ENCODE assay signal across 30 cellular contexts in the genomic region with DNA sequence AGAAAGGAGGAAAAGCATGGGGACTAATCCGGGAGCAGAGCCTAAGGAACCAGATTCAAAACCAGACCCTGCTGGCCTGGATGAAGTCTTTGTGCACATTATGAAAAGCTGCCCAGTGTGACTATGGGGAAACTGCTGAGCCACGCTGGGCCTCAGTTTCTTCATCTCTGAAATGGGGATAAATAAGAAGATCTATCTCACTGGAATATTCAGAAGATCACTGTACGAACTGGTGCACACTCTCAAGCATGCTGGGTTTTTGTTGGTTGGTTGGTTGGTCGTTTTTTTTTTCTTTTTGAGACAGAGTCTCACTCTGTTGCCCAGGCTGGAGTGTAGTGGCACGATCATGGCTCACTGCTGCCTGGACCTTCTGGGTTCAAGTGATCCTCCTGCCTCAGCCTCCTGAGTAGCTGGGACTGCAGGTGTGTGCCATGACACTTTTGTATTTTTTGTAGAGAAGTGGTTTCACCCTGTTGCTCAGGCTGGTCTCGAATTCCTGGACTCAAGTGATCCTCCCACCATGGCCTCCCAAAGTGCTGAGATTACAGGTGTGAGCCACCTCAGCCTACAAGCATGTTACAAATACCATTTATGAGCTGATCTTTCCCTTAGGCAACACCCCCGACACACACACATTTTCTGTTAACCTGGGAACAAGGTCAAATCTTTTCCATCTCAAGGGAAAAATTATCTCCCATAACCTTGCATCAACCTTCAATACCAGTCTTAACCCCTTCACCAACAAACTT.
"Had no signal": no experiment of that assay in that cellular context is flagged by ENCODE, and none has a peak within 500 bp of the region (broad histone marks: within the 10 kb centered on the region; RNA-seq: fewer than 3 reads in every experiment).

No MANE protein-coding gene starts in this region.

- H3K4me3 Mint-ChIP-seq: activated CD8-positive, alpha-beta T cell treated with anti-CD3 and anti-CD28 coated beads for 36 hours; activated naive CD8-positive, alpha-beta T cell; activated T-cell treated with anti-CD3 and anti-CD28 coated beads, Interleukin-2, amount 50 U/mL, for 4 hours; activated T-helper 17 cell treated with anti-CD3 and anti-CD28 coated beads, Interleukin-2, amount 50 U/mL, for 72 hours; central memory CD8-positive, alpha-beta T cell; dendritic cell treated with granulocyte-macrophage colony-stimulating factor and Interleukin-4, amounts not matched to agents 40 ng/mL and 50 ng/mL, for 4 days had no signal

- DNase-seq: activated CD4-positive, alpha-beta T cell treated with anti-CD3 and anti-CD28 coated beads for 48 hours; activated CD4-positive, alpha-beta T cell treated with anti-CD3 and anti-CD28 coated beads, Interleukin-2, amount 50 U/mL, for 1 hour; activated CD4-positive, alpha-beta T cell treated with anti-CD3 and anti-CD28 coated beads, Interleukin-2, amount 50 U/mL, for 48 hours; activated CD8-positive, alpha-beta memory T cell treated with anti-CD3 and anti-CD28 coated beads for 24 hours; activated CD8-positive, alpha-beta T cell treated with anti-CD3 and anti-CD28 coated beads for 36 hours; activated effector memory CD4-positive, alpha-beta T cell treated with Interleukin-2 at 50 U/mL for 16 hours; activated gamma-delta T cell treated with Interleukin-2 at 50 U/mL for 16 hours; activated naive CD4-positive, alpha-beta T cell treated with anti-CD3 and anti-CD28 coated beads, Interleukin-2, amount 50 U/mL, for 16 hours; activated naive CD4-positive, alpha-beta T cell treated with Interleukin-2 at 50 U/mL for 16 hours; activated T-cell treated with anti-CD3 and anti-CD28 coated beads, Interleukin-2, amount 50 U/mL, for 4 hours; amniotic stem cell; anterior cingulate cortex; brain microvascular endothelial cell; dorsolateral prefrontal cortex; effector memory CD4-positive, alpha-beta T cell; erythroblast; foreskin keratinocyte; gastrocnemius medialis; glutamatergic neuron; heart left ventricle; T-helper 2 cell had no signal

- H3K36me3 Mint-ChIP-seq: activated naive CD8-positive, alpha-beta T cell had no signal

- H3K27ac ChIP-seq: brain microvascular endothelial cell, coronary artery, dorsolateral prefrontal cortex, esophagus muscularis mucosa, foreskin keratinocyte, gastrocnemius medialis, heart left ventricle had no signal

- ATAC-seq: activated CD4-positive, CD25-positive, alpha-beta regulatory T cell treated with anti-CD3 and anti-CD28 coated beads, Interleukin-2, amount 50 U/mL, for 24 hours; activated CD8-positive, alpha-beta T cell treated with anti-CD3 and anti-CD28 coated beads for 36 hours; activated T-cell treated with anti-CD3 and anti-CD28 coated beads, Interleukin-2, amount 50 U/mL, for 4 hours; activated T-helper 17 cell treated with anti-CD3 and anti-CD28 coated beads, Interleukin-2, amount 50 U/mL, for 72 hours; foreskin keratinocyte; gastrocnemius medialis had no signal

- H3K4me3 ChIP-seq: coronary artery, dorsolateral prefrontal cortex, esophagus muscularis mucosa, gastrocnemius medialis, heart left ventricle had no signal

- H3K27me3 ChIP-seq: brain microvascular endothelial cell, dorsolateral prefrontal cortex, esophagus muscularis mucosa, gastrocnemius medialis, heart left ventricle had no signal

- H3K4me1 Mint-ChIP-seq: activated T-helper 17 cell treated with anti-CD3 and anti-CD28 coated beads, Interleukin-2, amount 50 U/mL, for 72 hours; central memory CD8-positive, alpha-beta T cell had no signal

- H3K9me3 Mint-ChIP-seq: activated CD8-positive, alpha-beta T cell treated with anti-CD3 and anti-CD28 coated beads for 36 hours; activated T-cell treated with anti-CD3 and anti-CD28 coated beads, Interleukin-2, amount 50 U/mL, for 4 hours; activated T-helper 17 cell treated with anti-CD3 and anti-CD28 coated beads, Interleukin-2, amount 50 U/mL, for 72 hours; central memory CD8-positive, alpha-beta T cell; dendritic cell treated with granulocyte-macrophage colony-stimulating factor and Interleukin-4, amounts not matched to agents 40 ng/mL and 50 ng/mL, for 4 days had no signal

- H3K27ac Mint-ChIP-seq: activated CD8-positive, alpha-beta T cell treated with anti-CD3 and anti-CD28 coated beads for 36 hours; activated naive CD8-positive, alpha-beta T cell; activated T-helper 17 cell treated with anti-CD3 and anti-CD28 coated beads, Interleukin-2, amount 50 U/mL, for 72 hours; dendritic cell treated with granulocyte-macrophage colony-stimulating factor and Interleukin-4, amounts not matched to agents 40 ng/mL and 50 ng/mL, for 4 days had no signal

- H3K36me3 ChIP-seq: brain microvascular endothelial cell, esophagus muscularis mucosa, gastrocnemius medialis, heart left ventricle had no signal

- H3K4me1 ChIP-seq: gastrocnemius medialis had no signal

- H3K27me3 Mint-ChIP-seq: activated CD8-positive, alpha-beta T cell treated with anti-CD3 and anti-CD28 coated beads for 36 hours; activated naive CD8-positive, alpha-beta T cell; central memory CD8-positive, alpha-beta T cell; dendritic cell treated with granulocyte-macrophage colony-stimulating factor and Interleukin-4, amounts not matched to agents 40 ng/mL and 50 ng/mL, for 4 days had no signal

- H3K9me3 ChIP-seq: esophagus muscularis mucosa, gastrocnemius medialis, heart left ventricle had no signal

- FAIRE-seq: astrocyte, bronchial epithelial cell had no signal
